ENCODE assay signal across 1 cellular context in the genomic region with DNA sequence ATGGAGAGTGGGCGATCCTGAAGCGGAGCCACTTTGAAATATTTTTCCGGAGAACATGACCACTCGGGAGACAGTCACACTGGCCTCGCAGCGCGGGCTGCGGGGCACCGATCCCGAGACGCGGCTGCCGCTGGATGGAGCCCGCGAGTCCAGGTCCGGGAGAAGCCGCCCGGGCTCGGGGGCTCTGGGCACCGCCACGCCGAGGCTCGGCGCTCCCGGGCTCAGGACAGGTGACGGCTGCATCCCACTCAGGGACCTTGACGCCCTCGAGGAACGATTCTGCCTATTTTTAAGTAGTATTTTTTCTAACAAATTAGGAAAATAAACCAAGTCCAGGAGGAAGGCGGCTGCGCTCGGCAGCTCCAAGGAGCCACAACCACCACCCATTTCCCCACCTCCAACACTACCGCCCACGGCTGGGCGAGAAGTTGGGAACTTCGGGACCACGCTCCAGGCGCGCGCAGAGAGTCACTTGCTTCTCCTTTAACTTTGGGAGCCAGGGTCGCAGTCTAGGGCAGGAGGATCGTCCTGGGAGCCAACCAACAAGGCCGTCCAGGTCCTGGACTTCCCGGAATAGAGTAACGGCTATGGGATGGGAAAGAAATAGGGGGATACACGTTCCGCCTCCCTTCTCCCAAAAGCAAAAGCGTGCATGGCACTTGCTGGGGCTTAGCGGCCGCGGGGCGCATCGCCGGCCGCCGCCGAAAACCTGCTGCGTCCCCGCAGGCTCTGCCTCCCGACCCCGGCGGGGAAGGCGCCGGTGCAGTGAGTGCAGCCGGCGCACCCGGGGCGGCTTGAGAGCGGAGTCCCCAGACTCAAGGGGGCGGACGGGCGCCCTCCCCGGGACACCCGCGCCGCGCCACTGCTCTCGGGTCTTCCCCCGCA.
TF ChIP-seq lines count a peak whose summit lies in the region.

No MANE protein-coding gene starts in this region.

TF ChIP-seq in IMR-90, 13 proteins besides CTCF, POLR2A, EP300 and RAD21:
- TF ChIP-seq SMC3 (IDR thresholded peaks at IDR 0.05; ENCODE audit: low read depth, low read length) (peak; percentile 53; the same call in 1 of the 2 replicates), MAFK (IDR thresholded peaks at IDR 0.05; ENCODE audit: low read depth, low read length) (no peak)
